ENCODE assay signal across 18 cellular contexts in the genomic region with DNA sequence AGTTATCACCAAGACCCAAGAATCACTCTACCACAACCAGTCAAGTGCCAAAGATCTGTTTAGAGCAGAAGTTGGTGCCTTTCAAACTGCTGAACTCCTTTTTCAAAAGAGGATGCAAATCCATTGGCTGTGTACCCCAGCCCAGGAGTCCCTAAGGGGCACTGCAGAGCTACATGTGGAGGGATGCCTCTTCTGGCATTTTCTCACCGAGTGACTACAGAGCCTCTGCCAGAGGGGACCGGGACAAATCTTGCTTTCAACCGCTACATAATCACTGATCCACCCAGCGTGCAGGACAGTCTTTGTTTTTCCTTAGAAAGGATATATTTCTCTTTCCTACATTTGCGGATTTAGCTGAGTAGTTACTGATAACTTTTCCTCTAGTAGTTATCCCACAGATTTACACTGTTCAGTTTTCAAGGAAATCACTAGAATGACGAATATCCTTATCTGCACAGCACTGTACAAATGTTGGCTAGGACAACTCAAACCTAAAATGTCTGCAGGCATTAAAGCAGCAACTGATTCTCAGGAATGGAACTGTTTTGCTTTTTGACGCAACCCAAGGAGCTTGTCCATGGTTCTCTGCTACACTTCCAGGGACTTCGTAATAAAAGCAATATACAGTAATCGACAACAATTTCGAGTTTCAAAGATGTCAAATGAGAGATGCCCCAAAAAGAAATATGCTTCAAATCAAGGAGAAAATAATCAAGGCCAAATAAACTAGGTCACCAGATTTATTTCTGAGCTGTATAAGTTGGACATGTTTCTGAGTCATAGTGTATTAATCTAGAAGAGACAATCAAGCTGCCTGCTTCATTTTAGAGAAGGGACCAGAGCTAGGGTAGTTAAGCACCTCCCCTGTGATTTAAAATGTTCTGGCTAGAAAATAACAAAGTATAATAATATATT. TPM values are rescaled to one million over a fixed set of nuclear protein-coding genes. Genes with fewer than 3 reads are reported as not detected.
DNase-seq lines count a peak whose midpoint lies in the region; ATAC-seq and TF ChIP-seq lines count a peak whose summit lies in the region.
"Had no signal": no experiment of that assay in that cellular context is flagged by ENCODE, and none has a peak within 500 bp of the region (broad histone marks: within the 10 kb centered on the region; RNA-seq: fewer than 3 reads in every experiment).

No MANE protein-coding gene starts in this region.

- H3K36me3 ChIP-seq in mammary epithelial cell (ENCODE audit: insufficient read depth, low read length) (no peaks in the 10 kb centered on the region), esophagus muscularis mucosa (no peaks in the 10 kb centered on the region), mesenchymal stem cell (ENCODE audit: control insufficient read depth in 1 of 2, insufficient read depth in 2 of 2, low read depth in 1 of 2, low read length in 2 of 2) (no peaks in the 10 kb centered on the region), uterus (no peaks in the 10 kb centered on the region)
- H3K36me3 ChIP-seq: upper lobe of left lung had no signal

- H2BK15ac ChIP-seq in mesenchymal stem cell (ENCODE audit: low read depth, poor library complexity, severe bottlenecking): no peak overlapping the region

- H3K9me3 Mint-ChIP-seq in MCF 10A (ENCODE audit: unreplicated experiment): no peaks in the 10 kb centered on the region
- H3K9me3 Mint-ChIP-seq: activated B cell treated with CpG ODN at 0.5 μM for 24 hours; CD8-positive, alpha-beta T cell; effector memory CD8-positive, alpha-beta T cell had no signal

- ATAC-seq in GM18907 (IDR thresholded peaks at IDR 0.05; ENCODE audit: unreplicated experiment) (no peak), HG03095 (IDR thresholded peaks at IDR 0.05; ENCODE audit: unreplicated experiment) (no peak)
- ATAC-seq: A549; CD8-positive, alpha-beta T cell; effector memory CD8-positive, alpha-beta T cell; HCT116 had no signal

- H3K18ac ChIP-seq in mesenchymal stem cell (ENCODE audit: low read depth in 1 of 2, low read length in 2 of 2): no peak overlapping the region

- no peak overlapping the region for H3K9ac ChIP-seq in mammary epithelial cell (ENCODE audit: insufficient read depth, low read length)
- peak overlapping the region; percentile 89 for H3K9ac ChIP-seq in mesenchymal stem cell (ENCODE audit: low read length)

- no peaks in the 10 kb centered on the region for H3K36me3 Mint-ChIP-seq in MCF 10A (ENCODE audit: insufficient read depth, unreplicated experiment)
- H3K36me3 Mint-ChIP-seq: CD8-positive, alpha-beta T cell had no signal

- in situ Hi-C loops in mammary epithelial cell (cut with MboI; ENCODE audit: low sequenced_read_pairs in 2 of 2): no loop called here

- POLR2A ChIA-PET in MCF 10A (lab: Yijun Ruan, JAX): interaction anchor here (0.5 kb wide), 1 partner anchor 87 kb away, joined by 3 read pairs; no protein-coding TSS in a partner anchor

- no peak for TF ChIP-seq POLR2A in esophagus muscularis mucosa (IDR thresholded peaks at IDR 0.05; ENCODE audit: low read depth)
- no peak for TF ChIP-seq POLR2A in uterus (IDR thresholded peaks at IDR 0.05)

- dilution Hi-C loops in mammary epithelial cell (cut with HindIII; ENCODE audit: low sequenced_read_pairs): no loop called here

- peaks cover 13% of the 10 kb centered on the region for H3K4me1 Mint-ChIP-seq in MCF 10A (ENCODE audit: insufficient read depth, unreplicated experiment)

- H3K27me3 ChIP-seq in mammary epithelial cell (ENCODE audit: insufficient read depth, low read length) (no peaks in the 10 kb centered on the region), esophagus muscularis mucosa (peaks cover 0 to 18% (median 0%) of the 10 kb centered on the region in 4 donors), mesenchymal stem cell (ENCODE audit: control insufficient read depth in 1 of 2, insufficient read depth in 1 of 2, low read length in 2 of 2) (no peaks in the 10 kb centered on the region), uterus (no peaks in the 10 kb centered on the region)
- H3K27me3 ChIP-seq: upper lobe of left lung had no signal

- no peak overlapping the region for H3K4me3 ChIP-seq in mammary epithelial cell (replicated peaks in 1 of 3; ENCODE audit: insufficient read depth in 1 of 3, low read depth in 2 of 3, low read length in 3 of 3)
- H3K4me3 ChIP-seq in esophagus muscularis mucosa: peak overlapping the region in 1 of 4 donors; percentile 9
- H3K4me3 ChIP-seq in mesenchymal stem cell (ENCODE audit: insufficient read depth in 1 of 2, low read depth in 1 of 2, low read length in 2 of 2): peak overlapping the region in 1 of 2 experiments; percentile 69
- H3K4me3 ChIP-seq in uterus: no peak overlapping the region
- H3K4me3 ChIP-seq: A549, upper lobe of left lung had no signal

- no peak overlapping the region for H3K23ac ChIP-seq in mesenchymal stem cell (ENCODE audit: low read length in 2 of 2)

- TF ChIP-seq CTCF in MCF 10A (IDR thresholded peaks at IDR 0.05; ENCODE audit: unreplicated experiment) (no peak), mammary epithelial cell (conservative IDR thresholded peaks at IDR 0.05 in 1 of 2, IDR thresholded peaks at IDR 0.05 in 1 of 2; ENCODE audit: extremely low read depth in 1 of 2, insufficient read depth in 1 of 2, low read depth in 1 of 2, low read length in 2 of 2) (no peak), esophagus muscularis mucosa (IDR thresholded peaks at IDR 0.05) (no peak), uterus (IDR thresholded peaks at IDR 0.05) (no peak)

- no peak overlapping the region for H4K8ac ChIP-seq in mesenchymal stem cell (ENCODE audit: low read length)

- no peak overlapping the region for H3K4me2 ChIP-seq in mammary epithelial cell (ENCODE audit: insufficient read depth, low read depth, low read length)
- no peak overlapping the region for H3K4me2 ChIP-seq in mesenchymal stem cell (ENCODE audit: low read length, poor library complexity, severe bottlenecking)
- H3K4me2 ChIP-seq: A549 had no signal

- no peak overlapping the region for H2BK12ac ChIP-seq in mesenchymal stem cell (ENCODE audit: low read length in 2 of 2)

- no peak overlapping the region for H2AK5ac ChIP-seq in mesenchymal stem cell (ENCODE audit: low read length, severe bottlenecking)

- no peak overlapping the region for H3K4ac ChIP-seq in mesenchymal stem cell (ENCODE audit: low read depth in 1 of 2, low read length in 2 of 2)

- H3K14ac ChIP-seq in mesenchymal stem cell (ENCODE audit: low read length in 2 of 2): no peak overlapping the region

- H3K79me1 ChIP-seq in mesenchymal stem cell (replicated peaks; ENCODE audit: low read length, poor library complexity, severe bottlenecking): no peaks in the 10 kb centered on the region

- H3K27ac ChIP-seq in mammary epithelial cell (ENCODE audit: insufficient read depth, low read depth, low read length) (no peak overlapping the region), esophagus muscularis mucosa (replicated peaks in 1 of 4) (peak overlapping the region; percentile 22 to 68 (median 43)), mesenchymal stem cell (ENCODE audit: low read length, poor library complexity, severe bottlenecking) (no peak overlapping the region), uterus (peak overlapping the region; percentile 38 to 58)
- H3K27ac ChIP-seq: A549, HL-60, upper lobe of left lung had no signal

- no peak for TF ChIP-seq EP300 in esophagus muscularis mucosa (IDR thresholded peaks at IDR 0.05)

- H3K9me3 ChIP-seq in mammary epithelial cell (replicated peaks; ENCODE audit: insufficient read depth, low read length): peaks cover 27% of the 10 kb centered on the region
- no peaks in the 10 kb centered on the region for H3K9me3 ChIP-seq in esophagus muscularis mucosa
- H3K9me3 ChIP-seq in mesenchymal stem cell (ENCODE audit: control insufficient read depth, low read length): no peaks in the 10 kb centered on the region
- no peaks in the 10 kb centered on the region for H3K9me3 ChIP-seq in uterus
- H3K9me3 ChIP-seq: A549, upper lobe of left lung had no signal

- no peak overlapping the region for H2BK120ac ChIP-seq in mesenchymal stem cell (ENCODE audit: low read depth, low read length)

- H3K27me3 Mint-ChIP-seq in MCF 10A (ENCODE audit: insufficient read depth, unreplicated experiment): peaks cover 14% of the 10 kb centered on the region

- H2BK5ac ChIP-seq in mesenchymal stem cell (ENCODE audit: low read depth, low read length, poor library complexity, severe bottlenecking): no peak overlapping the region

- BruUV-seq in MCF 10A (replicated peaks; lab: Mats Ljungman, UMichigan): no TSS peak
- BruUV-seq in mammary epithelial cell (replicated peaks; lab: Mats Ljungman, UMichigan): no TSS peak

- H2AFZ ChIP-seq in mammary epithelial cell (ENCODE audit: low read depth, low read length) (no peak overlapping the region), mesenchymal stem cell (ENCODE audit: low read depth, low read length) (no peak overlapping the region)

- no peak overlapping the region for H4K91ac ChIP-seq in mesenchymal stem cell (ENCODE audit: low read length)

- H3K4me3 Mint-ChIP-seq in MCF 10A (ENCODE audit: unreplicated experiment): no peak overlapping the region
- H3K4me3 Mint-ChIP-seq: activated B cell treated with CpG ODN at 0.5 μM for 24 hours; CD8-positive, alpha-beta T cell; effector memory CD8-positive, alpha-beta T cell had no signal

- CTCF ChIA-PET in MCF 10A (lab: Yijun Ruan, JAX) (no interaction called here), mammary epithelial cell (lab: Charles Lee; ENCODE audit: low non-redundant PET) (no interaction called here)

- no peaks in the 10 kb centered on the region for H4K20me1 ChIP-seq in mammary epithelial cell (ENCODE audit: insufficient read depth, low read length)

- H3K79me2 ChIP-seq in mammary epithelial cell (ENCODE audit: insufficient read depth, low read length): no peaks in the 10 kb centered on the region

- intact Hi-C loops in MCF 10A (cut with micrococcal nuclease) (no loop called here), mammary epithelial cell (cut with micrococcal nuclease) (no loop called here), esophagus muscularis mucosa (cut with DNase I) (no loop called here), uterus (cut with DNase I; ENCODE audit: low total_unique reads) (no loop called here)

- H3K4me1 ChIP-seq in mammary epithelial cell (ENCODE audit: insufficient read depth, low read length) (no peaks in the 10 kb centered on the region), esophagus muscularis mucosa (peaks cover 0 to 25% (median 11%) of the 10 kb centered on the region in 4 donors), mesenchymal stem cell (ENCODE audit: control insufficient read depth, insufficient read depth, low read depth, low read length) (no peaks in the 10 kb centered on the region), uterus (no peaks in the 10 kb centered on the region)
- H3K4me1 ChIP-seq: A549 had no signal

- 71% methylated on average over 10 of the region's 10 CpGs for whole genome bisulfite sequencing in mammary epithelial cell (ENCODE audit: low coverage, missing lambda C conversion rate)
- WGBS in esophagus muscularis mucosa: 74% methylated on average over 10 of the region's 10 CpGs
- 85% methylated on average over 7 of the region's 10 CpGs for WGBS in mesenchymal stem cell

- peak overlapping the region; percentile 15 for H3K27ac Mint-ChIP-seq in MCF 10A (ENCODE audit: low read depth, unreplicated experiment)
- H3K27ac Mint-ChIP-seq: activated B cell treated with CpG ODN at 0.5 μM for 24 hours; CD8-positive, alpha-beta T cell; effector memory CD8-positive, alpha-beta T cell had no signal

- no peak for DNase-seq in MCF 10A (ENCODE audit: unreplicated experiment)
- DNase-seq in mammary epithelial cell: no peak
- DNase-seq in esophagus muscularis mucosa (ENCODE audit: extremely low spot score): no peak
- no peak for DNase-seq in mesenchymal stem cell
- DNase-seq in uterus: no peak
- no peak for DNase-seq in NCI-H510A (lab: John Stamatoyannopoulos, UW)
- DNase-seq: activated B cell treated with CpG ODN at 0.5 μM for 24 hours; CD8-positive, alpha-beta T cell; effector memory CD8-positive, alpha-beta T cell; KBM-7; NK-92 treated with Interleukin-12 subunit alpha and Interleukin-12 subunit beta, amount 100 ng/mL, for 24 hours; stimulated activated CD4-positive, alpha-beta T cell treated with anti-CD3 and anti-CD28 coated beads, Interleukin-4, amount 100 ng/mL, for 4 hours; upper lobe of left lung had no signal

RNA-seq across cellular contexts. Expression of gene EPB41L3, which starts 24.1 kb away (rescaled TPM):
- total RNA-seq in MCF 10A (2022): not detected in 2 replicates
- total RNA-seq in mammary epithelial cell: under 1 TPM in 1 of 2 donors, not detected in 1; 0.50 TPM
- not detected for polyA plus RNA-seq in mammary epithelial cell
- not detected for polyA minus RNA-seq in mammary epithelial cell
- 10 to 100 TPM; 32.0 to 60.6 (median 41.8) TPM for total RNA-seq in esophagus muscularis mucosa
- polyA plus RNA-seq in mesenchymal stem cell (2013, experiment 1 of 2): 0.23 TPM
- polyA plus RNA-seq in mesenchymal stem cell (2013, experiment 2 of 2): 0.33 TPM
- total RNA-seq in uterus: 100 to 1,000 TPM in 1 of 4 donors, 10 to 100 TPM in 3; 31.5 to 111 (median 57.1) TPM

Comparison
In these comparisons a context has a peak if more than half of its experiments do, and no peak if none do; other contexts are left out.
1. H3K27ac ChIP-seq: peak in esophagus muscularis mucosa (4 of 4) and uterus (2 of 2); none in mammary epithelial cell (single experiment) and mesenchymal stem cell (single experiment).
2. RNA of gene EPB41L3, which starts 24.1 kb away (total RNA-seq): 31.5 to 111 TPM in uterus and 32.0 to 60.6 TPM in esophagus muscularis mucosa; 0.50 TPM in mammary epithelial cell and not detected in MCF 10A; every median in the first group is over 10 times any median in the second.